8 cellular contexts compared by ENCODE assay signal in the genomic region with DNA sequence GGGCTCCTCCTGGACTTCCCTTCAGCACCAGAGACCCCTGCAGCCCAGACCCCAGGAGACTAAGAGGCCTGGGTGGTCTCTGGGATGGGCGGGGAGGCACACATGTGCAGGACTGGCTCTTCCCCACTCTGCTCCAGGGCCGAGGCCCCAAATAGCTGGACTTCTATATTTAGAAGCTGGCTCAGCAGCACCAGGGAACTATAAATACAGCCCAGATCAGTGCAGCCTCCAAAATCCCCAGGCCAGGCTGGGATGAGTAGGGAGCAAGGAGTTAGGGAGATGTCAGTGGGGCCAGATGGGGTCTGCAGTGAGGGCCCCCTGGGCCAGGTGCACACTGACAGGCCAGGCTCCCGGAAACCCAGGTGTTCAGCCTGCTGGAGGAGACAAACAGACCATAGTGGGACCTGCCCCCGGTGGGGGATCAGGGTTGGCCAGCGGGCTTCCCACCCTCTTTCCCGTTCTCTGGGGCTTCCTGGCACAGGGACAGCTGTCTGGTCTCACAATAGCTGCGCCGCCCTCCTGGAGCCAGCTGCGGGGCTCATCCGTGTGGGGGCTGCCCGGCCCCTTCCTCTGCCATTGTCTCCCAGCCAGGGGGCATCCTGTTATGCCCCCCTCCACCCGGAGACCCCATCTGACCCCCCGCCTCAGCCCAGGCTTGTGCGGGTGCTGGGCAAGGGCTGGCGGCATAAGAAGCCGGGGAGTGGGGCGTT. TPM values are rescaled to one million over a fixed set of nuclear protein-coding genes. Genes with fewer than 3 reads are reported as not detected.
A peak's percentile ranks its signal among the peaks of the same experiment; 100 is the strongest.
DNase-seq lines count a peak whose midpoint lies in the region; ATAC-seq and TF ChIP-seq lines count a peak whose summit lies in the region.

No MANE protein-coding gene starts in this region.

- no peak for TF ChIP-seq CTCF in cardiac fibroblast (IDR thresholded peaks at IDR 0.05; ENCODE audit: low read depth, low read length)
- no peak for TF ChIP-seq CTCF in lung (IDR thresholded peaks at IDR 0.05; ENCODE audit: control extremely low read depth, extremely low read depth)
- TF ChIP-seq CTCF in upper lobe of left lung (IDR thresholded peaks at IDR 0.05), result no peak

- H3K4me3 ChIP-seq in cardiac fibroblast (replicated peaks in 1 of 2; ENCODE audit: low read depth in 2 of 2, low read length in 2 of 2), result no peak overlapping the region
- H3K4me3 ChIP-seq in lung, result no peak overlapping the region
- H3K4me3 ChIP-seq in upper lobe of left lung, result peak overlapping the region in 2 of 4 donors; percentile 7 to 8

- no peak for DNase-seq in activated T-cell treated with anti-CD3 and anti-CD28 coated beads, Interleukin-2, amount 50 U/mL, for 4 hours
- DNase-seq in activated T-cell treated with anti-CD3 and anti-CD28 coated beads for 4 hours, result no peak
- peak; percentile 13 to 27 for DNase-seq in cardiac fibroblast (ENCODE audit: low read depth in 2 of 2)
- no peak for DNase-seq in lung (ENCODE audit: low spot score)
- peak in 1 of 2 donors; percentile 78 for DNase-seq in upper lobe of left lung
- no peak for DNase-seq in RKO (ENCODE audit: low spot score)
- DNase-seq in NCI-H1436 treated with DMSO at 0.1 percent for 48 hours (lab: John Stamatoyannopoulos, UW), result no peak

- H3K9me3 ChIP-seq in lung (ENCODE audit: control insufficient read depth in 2 of 2, insufficient read depth in 1 of 2, low read length in 1 of 2), result no peaks in the 10 kb centered on the region
- H3K9me3 ChIP-seq in upper lobe of left lung, result no peaks in the 10 kb centered on the region

- ATAC-seq in activated T-cell treated with anti-CD3 and anti-CD28 coated beads, Interleukin-2, amount 50 U/mL, for 4 hours, result peak; percentile 9 to 12
- ATAC-seq in lung (ENCODE audit: insufficient read depth, low FRiP score) (no peak), upper lobe of left lung (ENCODE audit: low FRiP score in 2 of 2) (peak; percentile 21 to 47), GM21423 (IDR thresholded peaks at IDR 0.05; ENCODE audit: unreplicated experiment) (no peak)

- 26 to 36% methylated on average over 17 of the region's 17 CpGs for WGBS in lung, 2 donors
- WGBS in upper lobe of left lung, 2 donors, result 20 to 46% methylated on average over 1 to 17 of the region's 17 CpGs

- H3K36me3 ChIP-seq in lung (ENCODE audit: control insufficient read depth in 2 of 2, insufficient read depth in 2 of 2, low read length in 2 of 2) (no peaks in the 10 kb centered on the region), upper lobe of left lung (no peaks in the 10 kb centered on the region)

- no peaks in the 10 kb centered on the region for H3K36me3 Mint-ChIP-seq in activated T-cell treated with anti-CD3 and anti-CD28 coated beads, Interleukin-2, amount 50 U/mL, for 4 hours (ENCODE audit: insufficient read depth)

- no peaks in the 10 kb centered on the region for H3K27me3 ChIP-seq in lung (ENCODE audit: control insufficient read depth, insufficient read depth)
- H3K27me3 ChIP-seq in upper lobe of left lung, result no peaks in the 10 kb centered on the region

- TF ChIP-seq EP300 in upper lobe of left lung (IDR thresholded peaks at IDR 0.05), result no peak

- no peak for TF ChIP-seq POLR2A in upper lobe of left lung (IDR thresholded peaks at IDR 0.05)

- H3K27ac ChIP-seq in lung (ENCODE audit: low read depth in 1 of 2, low read length in 1 of 2), result peak overlapping the region; percentile 63 to 88
- peak overlapping the region; percentile 83 to 91 (median 88) for H3K27ac ChIP-seq in upper lobe of left lung

- H3K4me1 Mint-ChIP-seq in activated T-cell treated with anti-CD3 and anti-CD28 coated beads, Interleukin-2, amount 50 U/mL, for 4 hours (ENCODE audit: low read depth), result peaks cover 66% of the 10 kb centered on the region

- no peaks in the 10 kb centered on the region for H3K9me3 Mint-ChIP-seq in activated T-cell treated with anti-CD3 and anti-CD28 coated beads, Interleukin-2, amount 50 U/mL, for 4 hours

- H3K4me1 ChIP-seq in lung (ENCODE audit: control insufficient read depth in 2 of 2, insufficient read depth in 2 of 2, low read length in 2 of 2) (peaks cover 0 to 13% of the 10 kb centered on the region in 2 donors), upper lobe of left lung (peaks cover 43 to 83% (median 65%) of the 10 kb centered on the region in 4 donors)

- H3K4me3 Mint-ChIP-seq in activated T-cell treated with anti-CD3 and anti-CD28 coated beads, Interleukin-2, amount 50 U/mL, for 4 hours, result peak overlapping the region; percentile 50

- H3K27me3 Mint-ChIP-seq in activated T-cell treated with anti-CD3 and anti-CD28 coated beads, Interleukin-2, amount 50 U/mL, for 4 hours (ENCODE audit: low read depth), result no peaks in the 10 kb centered on the region

RNA-seq across cellular contexts. Expression of gene ADGRE5, which starts 5.5 kb away (rescaled TPM):
- 100 to 1,000 TPM; 217 to 280 (median 218) TPM for total RNA-seq in activated T-cell treated with anti-CD3 and anti-CD28 coated beads, Interleukin-2, amount 50 U/mL, for 4 hours
- total RNA-seq in lung, result 100 to 1,000 TPM in 1 of 2 donors, 10 to 100 TPM in 1; 35.4 to 250 TPM
- polyA plus RNA-seq in lung, result 100 to 1,000 TPM in 1 of 2 donors, 10 to 100 TPM in 1; 39.8 to 143 TPM
- total RNA-seq in upper lobe of left lung, result 100 to 1,000 TPM; 123 to 259 (median 227) TPM

RNA-seq across cellular contexts. Expression of gene DDX39A, which starts 43.4 kb away (rescaled TPM):
- 100 to 1,000 TPM; 538 to 557 (median 548) TPM for total RNA-seq in activated T-cell treated with anti-CD3 and anti-CD28 coated beads, Interleukin-2, amount 50 U/mL, for 4 hours
- total RNA-seq in lung (10 to 100 TPM; 46.2 to 84.6 TPM), upper lobe of left lung (100 to 1,000 TPM in 2 of 6 donors, 10 to 100 TPM in 4; 47.6 to 189 (median 86.0) TPM)
- polyA plus RNA-seq in lung, result 100 to 1,000 TPM; 111 to 156 TPM

RNA-seq across cellular contexts. Expression of gene PKN1, which starts 57.4 kb away (rescaled TPM):
- 100 to 1,000 TPM; 171 to 213 (median 197) TPM for total RNA-seq in activated T-cell treated with anti-CD3 and anti-CD28 coated beads, Interleukin-2, amount 50 U/mL, for 4 hours
- total RNA-seq in lung (100 to 1,000 TPM in 1 of 2 donors, 10 to 100 TPM in 1; 84.3 to 197 TPM), upper lobe of left lung (100 to 1,000 TPM in 5 of 6 donors, 10 to 100 TPM in 1; 95.2 to 278 (median 200) TPM)
- 100 to 1,000 TPM; 108 to 133 TPM for polyA plus RNA-seq in lung

Comparison
In these comparisons a context has a peak if more than half of its experiments do, and no peak if none do; other contexts are left out.
1. ATAC-seq: peak in activated T-cell treated with anti-CD3 and anti-CD28 coated beads, Interleukin-2, amount 50 U/mL, for 4 hours (2 of 2) and upper lobe of left lung (2 of 2); none in lung (single experiment) and GM21423 (single experiment).
2. DNase-seq: peak in cardiac fibroblast (2 of 2); none in activated T-cell treated with anti-CD3 and anti-CD28 coated beads, Interleukin-2, amount 50 U/mL, for 4 hours (single experiment), activated T-cell treated with anti-CD3 and anti-CD28 coated beads for 4 hours (single experiment), lung (single experiment), RKO (single experiment) and NCI-H1436 treated with DMSO at 0.1 percent for 48 hours (single experiment).